ENCODE assay signal across 23 cellular contexts in genomic region chr2:215517391-215517790, GRCh38.
"Had no signal": no experiment of that assay in that cellular context is flagged by ENCODE, and none has a peak within 500 bp of the region (broad histone marks: within the 10 kb centered on the region; RNA-seq: fewer than 3 reads in every experiment).

No MANE protein-coding gene starts in this region.

- H3K27ac ChIP-seq: brain microvascular endothelial cell, KMS-11, Peyer's patch, RWPE1 had no signal

- H3K4me3 ChIP-seq: Peyer's patch had no signal

- H3K4me2 ChIP-seq: KMS-11 had no signal

- H3K9me3 ChIP-seq: Peyer's patch had no signal

- H3K4me1 ChIP-seq: Peyer's patch had no signal

- H3K9ac ChIP-seq: KMS-11 had no signal

- H3K27me3 ChIP-seq: brain microvascular endothelial cell, Peyer's patch had no signal

- ATAC-seq: activated T-cell treated with anti-CD3 and anti-CD28 coated beads, Interleukin-2, amount 50 U/mL, for 4 hours; activated T-helper 17 cell treated with anti-CD3 and anti-CD28 coated beads, Interleukin-2, amount 50 U/mL, for 72 hours; T-helper 17 cell had no signal

- DNase-seq: activated B cell treated with CpG ODN at 0.5 μM for 24 hours; activated CD4-positive, alpha-beta memory T cell treated with anti-CD3 and anti-CD28 coated beads for 36 hours; activated CD4-positive, alpha-beta T cell treated with anti-CD3 and anti-CD28 coated beads, Interleukin-2, amount 10 ng/mL, durations not matched to agents 7 days and 5 days; activated CD8-positive, alpha-beta memory T cell treated with anti-CD3 and anti-CD28 coated beads for 24 hours; activated gamma-delta T cell; activated naive CD4-positive, alpha-beta T cell treated with anti-CD3 and anti-CD28 coated beads for 36 hours; activated T-cell treated with anti-CD3 and anti-CD28 coated beads, Interleukin-2, amount 50 U/mL, for 4 hours; amygdala; brain microvascular endothelial cell; caudate nucleus; NCI-H1105 treated with DMSO at 0.1 percent for 48 hours; NCI-H146; NCI-H187 treated with DMSO at 0.1 percent for 48 hours; NCI-H2081 treated with DMSO at 0.1 percent for 48 hours; NCI-H446; NCI-H524; Peyer's patch; SHP77 treated with DMSO at 0.1 percent for 48 hours; T-helper 17 cell; T-helper 9 cell had no signal

- H3K36me3 ChIP-seq: brain microvascular endothelial cell, Peyer's patch had no signal
